ENCODE assay signal across 13 cellular contexts in genomic region chr10:78976825-78977760, GRCh38.
DNase-seq lines count a peak whose midpoint lies in the region; ATAC-seq, FAIRE-seq and TF ChIP-seq lines count a peak whose summit lies in the region.
"Had no signal": no experiment of that assay in that cellular context is flagged by ENCODE, and none has a peak within 500 bp of the region (broad histone marks: within the 10 kb centered on the region; RNA-seq: fewer than 3 reads in every experiment).

No MANE protein-coding gene starts in this region.

- peak overlapping the region; percentile 73 for H3K27ac ChIP-seq in cardiac muscle cell
- H3K27ac ChIP-seq in astrocyte (ENCODE audit: low read depth, low read length), result peak overlapping the region; percentile 17
- peak overlapping the region; percentile 30 for H3K27ac ChIP-seq in upper lobe of right lung

- H3K9me3 ChIP-seq in cardiac muscle cell (ENCODE audit: low read depth) (no peaks in the 10 kb centered on the region), astrocyte (ENCODE audit: insufficient read depth, low read depth, low read length) (no peaks in the 10 kb centered on the region), upper lobe of right lung (no peaks in the 10 kb centered on the region)

- no peaks in the 10 kb centered on the region for H3K79me2 ChIP-seq in astrocyte (ENCODE audit: insufficient read depth, low read length)

- H3K4me2 ChIP-seq in astrocyte (ENCODE audit: low read length), result peak overlapping the region; percentile 53

- intact Hi-C loops in Right ventricle myocardium superior (cut with DNase I), result no loop called here
- intact Hi-C loops in upper lobe of right lung (cut with DNase I), result no loop called here

- ATAC-seq in Right ventricle myocardium superior (ENCODE audit: poor library complexity) (no peak), upper lobe of right lung (no peak), HG02678 (IDR thresholded peaks at IDR 0.05; ENCODE audit: unreplicated experiment) (no peak)
- no peak for ATAC-seq in natural killer cell treated with Interleukin-12 subunit alpha and Interleukin-12 subunit beta and Interleukin-15 and Interleukin-18, amount 100 ng/mL, for 72 hours
- ATAC-seq: naive thymus-derived CD8-positive, alpha-beta T cell; PC-3 had no signal

- H3K9ac ChIP-seq in astrocyte (ENCODE audit: low read length), result peak overlapping the region; percentile 6

- peak overlapping the region; percentile 35 for H3K27ac Mint-ChIP-seq in astrocyte (ENCODE audit: unreplicated experiment)
- H3K27ac Mint-ChIP-seq in natural killer cell treated with Interleukin-12 subunit alpha and Interleukin-12 subunit beta and Interleukin-15 and Interleukin-18, amount 100 ng/mL, for 72 hours, result peak overlapping the region; percentile 92 to 98

- peaks cover 4% of the 10 kb centered on the region for H3K9me3 Mint-ChIP-seq in astrocyte (ENCODE audit: unreplicated experiment)
- no peaks in the 10 kb centered on the region for H3K9me3 Mint-ChIP-seq in natural killer cell treated with Interleukin-12 subunit alpha and Interleukin-12 subunit beta and Interleukin-15 and Interleukin-18, amount 100 ng/mL, for 72 hours
- H3K9me3 Mint-ChIP-seq: naive thymus-derived CD8-positive, alpha-beta T cell had no signal

- no peak for FAIRE-seq in astrocyte (lab: Jason Lieb, UNC)

- H3K36me3 ChIP-seq in cardiac muscle cell (no peaks in the 10 kb centered on the region), astrocyte (ENCODE audit: insufficient read depth, low read length) (no peaks in the 10 kb centered on the region), upper lobe of right lung (no peaks in the 10 kb centered on the region)

- H3K4me3 ChIP-seq in cardiac muscle cell (no peak overlapping the region), astrocyte (ENCODE audit: insufficient read depth, low read depth, low read length) (no peak overlapping the region), upper lobe of right lung (no peak overlapping the region)

- peaks cover 2% of the 10 kb centered on the region for H3K36me3 Mint-ChIP-seq in astrocyte (ENCODE audit: low read depth, unreplicated experiment)
- no peaks in the 10 kb centered on the region for H3K36me3 Mint-ChIP-seq in natural killer cell treated with Interleukin-12 subunit alpha and Interleukin-12 subunit beta and Interleukin-15 and Interleukin-18, amount 100 ng/mL, for 72 hours
- H3K36me3 Mint-ChIP-seq: naive thymus-derived CD8-positive, alpha-beta T cell had no signal

- TF ChIP-seq CTCF in cardiac muscle cell (IDR thresholded peaks at IDR 0.05; ENCODE audit: low read depth, low read length), result no peak
- TF ChIP-seq CTCF in astrocyte (IDR thresholded peaks at IDR 0.05; ENCODE audit: insufficient read depth, low read depth, low read length), result no peak
- TF ChIP-seq CTCF in upper lobe of right lung (IDR thresholded peaks at IDR 0.05), result no peak

- peaks cover 62% of the 10 kb centered on the region for H3K4me1 ChIP-seq in cardiac muscle cell (ENCODE audit: low read depth)
- peaks cover 57% of the 10 kb centered on the region for H3K4me1 ChIP-seq in astrocyte (ENCODE audit: insufficient read depth, low read length)
- peaks cover 32% of the 10 kb centered on the region for H3K4me1 ChIP-seq in upper lobe of right lung

- H3K4me3 Mint-ChIP-seq in astrocyte (ENCODE audit: unreplicated experiment), result no peak overlapping the region
- peak overlapping the region; percentile 38 for H3K4me3 Mint-ChIP-seq in natural killer cell treated with Interleukin-12 subunit alpha and Interleukin-12 subunit beta and Interleukin-15 and Interleukin-18, amount 100 ng/mL, for 72 hours

- no peaks in the 10 kb centered on the region for H4K20me1 ChIP-seq in astrocyte (ENCODE audit: insufficient read depth, low read length)

- DNase-seq in cardiac muscle cell (ENCODE audit: low read depth in 1 of 2, low spot score in 1 of 2), result no peak
- no peak for DNase-seq in Right ventricle myocardium superior
- DNase-seq in astrocyte (ENCODE audit: low read depth), result no peak
- DNase-seq in natural killer cell treated with Interleukin-12 subunit alpha and Interleukin-12 subunit beta and Interleukin-15 and Interleukin-18, amount 100 ng/mL, for 72 hours (ENCODE audit: low spot score), result no peak
- DNase-seq in upper lobe of right lung, result no peak
- no peak for DNase-seq in NOMO-1 treated with DMSO at 0.1 percent for 48 hours (lab: John Stamatoyannopoulos, UW; ENCODE audit: unreplicated experiment)
- no peak for DNase-seq in NCI-H774 (lab: John Stamatoyannopoulos, UW)
- DNase-seq: DND-41; H7; naive thymus-derived CD8-positive, alpha-beta T cell; NCI-H446 had no signal

- peak overlapping the region; percentile 42 for H2AFZ ChIP-seq in astrocyte (ENCODE audit: low read depth, low read length)

- peaks cover 36% of the 10 kb centered on the region for H3K27me3 Mint-ChIP-seq in astrocyte (ENCODE audit: low read depth, unreplicated experiment)
- peaks cover 0 to 22% of the 10 kb centered on the region in 2 donors for H3K27me3 Mint-ChIP-seq in natural killer cell treated with Interleukin-12 subunit alpha and Interleukin-12 subunit beta and Interleukin-15 and Interleukin-18, amount 100 ng/mL, for 72 hours

- no peaks in the 10 kb centered on the region for H3K27me3 ChIP-seq in cardiac muscle cell
- peaks cover 8% of the 10 kb centered on the region for H3K27me3 ChIP-seq in astrocyte (ENCODE audit: insufficient read depth, low read length)
- H3K27me3 ChIP-seq in upper lobe of right lung, result no peaks in the 10 kb centered on the region

- H3K4me1 Mint-ChIP-seq in astrocyte (ENCODE audit: low read depth, unreplicated experiment), result peaks cover 29% of the 10 kb centered on the region
- H3K4me1 Mint-ChIP-seq in natural killer cell treated with Interleukin-12 subunit alpha and Interleukin-12 subunit beta and Interleukin-15 and Interleukin-18, amount 100 ng/mL, for 72 hours (ENCODE audit: low read depth in 2 of 2), result peaks cover 59 to 61% of the 10 kb centered on the region in 2 donors

Comparison
In these comparisons a context has a peak if more than half of its experiments do, and no peak if none do; other contexts are left out.
1. H3K27ac ChIP-seq: peak in every context shown above with its lines; median percentile 73 in cardiac muscle cell; 30 in upper lobe of right lung; 17 in astrocyte.